17 cellular contexts compared by ENCODE assay signal in the genomic region with DNA sequence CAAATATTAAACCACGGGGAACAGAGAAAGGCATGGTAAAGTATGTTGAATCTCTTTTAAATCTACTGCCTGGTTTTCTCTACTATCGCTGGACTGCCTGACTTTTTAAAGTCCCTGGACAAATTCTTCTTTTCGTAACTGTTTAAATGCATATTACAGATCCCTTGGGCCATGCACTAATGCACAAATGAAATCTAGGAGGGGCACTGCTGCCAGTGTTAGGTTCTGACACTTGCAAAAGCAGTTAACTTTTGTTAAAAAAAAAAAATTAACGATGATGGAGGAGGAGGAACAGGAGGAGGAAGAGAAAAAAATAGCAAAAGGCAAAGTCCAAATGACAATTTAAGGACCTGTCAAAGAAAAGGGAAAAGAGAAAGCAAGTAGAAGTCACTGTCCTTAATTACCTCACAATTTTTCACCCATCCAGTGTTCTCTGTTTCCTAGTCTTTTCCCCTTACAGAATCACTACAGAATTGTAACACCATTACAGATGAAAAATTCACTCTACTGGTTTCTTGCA.
A peak's percentile ranks its signal among the peaks of the same experiment; 100 is the strongest.
DNase-seq lines count a peak whose midpoint lies in the region; ATAC-seq and TF ChIP-seq lines count a peak whose summit lies in the region.
"Had no signal": no experiment of that assay in that cellular context is flagged by ENCODE, and none has a peak within 500 bp of the region (broad histone marks: within the 10 kb centered on the region; RNA-seq: fewer than 3 reads in every experiment).

No MANE protein-coding gene starts in this region.

- intact Hi-C loops in heart left ventricle (cut with DNase I): loop anchor here in 3 of 10 donors (5.0 kb wide), 3 partner anchors 33 to 78 kb away; no protein-coding TSS in a partner anchor
- intact Hi-C loops in Right ventricle myocardium superior (cut with DNase I): no loop called here
- intact Hi-C loops in vagina (cut with DNase I): no loop called here

- no peak for ATAC-seq in heart left ventricle
- no peak for ATAC-seq in Right ventricle myocardium superior (ENCODE audit: poor library complexity)
- ATAC-seq in T-helper 17 cell: no peak
- no peak for ATAC-seq in naive B cell (ENCODE audit: low read depth in 2 of 2)
- no peak for ATAC-seq in HG02938 (IDR thresholded peaks at IDR 0.05; ENCODE audit: unreplicated experiment)
- ATAC-seq: activated T-helper 17 cell treated with anti-CD3 and anti-CD28 coated beads, Interleukin-2, amount 50 U/mL, for 72 hours; Panc1 had no signal

- H3K4me3 ChIP-seq in heart left ventricle: no peak overlapping the region
- H3K4me3 ChIP-seq in vagina: no peak overlapping the region

- H3K4me1 Mint-ChIP-seq in T-helper 17 cell (peaks cover 47% of the 10 kb centered on the region), naive B cell (peaks cover 70 to 96% (median 78%) of the 10 kb centered on the region in 3 donors)

- CTCF ChIA-PET in GM10248 (lab: Yijun Ruan, JAX): interaction anchor here (2.9 to 5.0 kb wide), 2 partner anchors 8 to 16 kb away, joined by 18 to 33 read pairs; no protein-coding TSS in a partner anchor

- WGBS in heart left ventricle, 4 donors: 33 to 47% (median 39%) methylated on average over 4 of the region's 4 CpGs

- POLR2A ChIA-PET in GM10248 (lab: Yijun Ruan, JAX): no interaction called here

- H3K36me3 Mint-ChIP-seq in T-helper 17 cell (ENCODE audit: low read depth) (peaks cover 11% of the 10 kb centered on the region), naive B cell (peaks cover 0 to 11% of the 10 kb centered on the region in 2 donors)

- H3K4me1 ChIP-seq in heart left ventricle: peaks cover 0 to 94% (median 38%) of the 10 kb centered on the region in 12 donors
- peaks cover 22% of the 10 kb centered on the region for H3K4me1 ChIP-seq in vagina

- H3K27ac Mint-ChIP-seq in T-helper 17 cell: peak overlapping the region; percentile 72
- peak overlapping the region; percentile 91 to 99 (median 95) for H3K27ac Mint-ChIP-seq in naive B cell
- H3K27ac Mint-ChIP-seq: activated CD4-positive, alpha-beta T cell treated with anti-CD3 and anti-CD28 coated beads, Interleukin-2, amount 10 ng/mL, durations not matched to agents 24 days and 14 days; activated T-helper 17 cell treated with anti-CD3 and anti-CD28 coated beads, Interleukin-2, amount 50 U/mL, for 72 hours had no signal

- TF ChIP-seq CTCF in heart left ventricle (IDR thresholded peaks at IDR 0.05) (no peak), vagina (IDR thresholded peaks at IDR 0.05) (no peak), GM10266 (IDR thresholded peaks at IDR 0.05; ENCODE audit: control insufficient read depth, insufficient read depth, low read depth, missing control alignments) (no peak), GM10248 (IDR thresholded peaks at IDR 0.05; ENCODE audit: control extremely low read depth, extremely low read depth, low read depth, missing control alignments) (no peak)

- H3K27ac ChIP-seq in heart left ventricle (peak overlapping the region in 10 of 12 donors; percentile 1 to 89 (median 78)), vagina (peak overlapping the region; percentile 51)
- H3K27ac ChIP-seq: brain microvascular endothelial cell had no signal

- H3K4me3 Mint-ChIP-seq in T-helper 17 cell (no peak overlapping the region), naive B cell (peak overlapping the region; percentile 53 to 89 (median 73))
- H3K4me3 Mint-ChIP-seq: activated CD4-positive, alpha-beta T cell treated with anti-CD3 and anti-CD28 coated beads, Interleukin-2, amount 10 ng/mL, durations not matched to agents 24 days and 14 days had no signal

- H3K27me3 Mint-ChIP-seq in T-helper 17 cell: no peaks in the 10 kb centered on the region
- no peaks in the 10 kb centered on the region for H3K27me3 Mint-ChIP-seq in naive B cell
- H3K27me3 Mint-ChIP-seq: activated CD4-positive, alpha-beta T cell treated with anti-CD3 and anti-CD28 coated beads, Interleukin-2, amount 10 ng/mL, durations not matched to agents 24 days and 14 days; activated T-helper 17 cell treated with anti-CD3 and anti-CD28 coated beads, Interleukin-2, amount 50 U/mL, for 72 hours had no signal

- peaks cover 0 to 4% (median 0%) of the 10 kb centered on the region in 9 donors for H3K36me3 ChIP-seq in heart left ventricle
- H3K36me3 ChIP-seq in vagina: no peaks in the 10 kb centered on the region
- H3K36me3 ChIP-seq: brain microvascular endothelial cell had no signal

- H3K27me3 ChIP-seq in heart left ventricle (no peaks in the 10 kb centered on the region), vagina (no peaks in the 10 kb centered on the region)
- H3K27me3 ChIP-seq: brain microvascular endothelial cell had no signal

- no peaks in the 10 kb centered on the region for H3K9me3 ChIP-seq in heart left ventricle
- no peaks in the 10 kb centered on the region for H3K9me3 ChIP-seq in T-helper 17 cell (ENCODE audit: control insufficient read depth, low read length, poor library complexity, severe bottlenecking)
- H3K9me3 ChIP-seq in vagina: no peaks in the 10 kb centered on the region

- TF ChIP-seq POLR2A in heart left ventricle (IDR thresholded peaks at IDR 0.05): no peak
- TF ChIP-seq POLR2A in vagina (IDR thresholded peaks at IDR 0.05): no peak

- peaks cover 0 to 3% (median 0%) of the 10 kb centered on the region in 7 donors for H3K9me3 Mint-ChIP-seq in naive B cell
- H3K9me3 Mint-ChIP-seq: activated CD4-positive, alpha-beta T cell treated with anti-CD3 and anti-CD28 coated beads, Interleukin-2, amount 10 ng/mL, durations not matched to agents 24 days and 14 days; activated T-helper 17 cell treated with anti-CD3 and anti-CD28 coated beads, Interleukin-2, amount 50 U/mL, for 72 hours had no signal

- DNase-seq in heart left ventricle: no peak
- no peak for DNase-seq in Right ventricle myocardium superior
- DNase-seq in T-helper 17 cell: no peak
- no peak for DNase-seq in naive B cell
- no peak for DNase-seq in vagina (ENCODE audit: extremely low spot score in 2 of 2)
- no peak for DNase-seq in GM10266 (ENCODE audit: extremely low spot score)
- no peak for DNase-seq in GM10248 (ENCODE audit: extremely low spot score)
- DNase-seq: activated CD4-positive, alpha-beta T cell treated with anti-CD3 and anti-CD28 coated beads, Interleukin-2, amount 10 ng/mL, durations not matched to agents 24 days and 14 days; brain microvascular endothelial cell; EL; GOT3; NCI-H2227 treated with DMSO at 0.1 percent for 48 hours; T-helper 1 cell; trophoblast cell had no signal
